ENCODE assay signal across 14 cellular contexts in genomic region chr3:127121221-127121647, GRCh38.
DNase-seq lines count a peak whose midpoint lies in the region; ATAC-seq and TF ChIP-seq lines count a peak whose summit lies in the region.
"Had no signal": no experiment of that assay in that cellular context is flagged by ENCODE, and none has a peak within 500 bp of the region (broad histone marks: within the 10 kb centered on the region; RNA-seq: fewer than 3 reads in every experiment).

No MANE protein-coding gene starts in this region.

- H3K4me2 ChIP-seq in OCI-LY7 (ENCODE audit: low read length) = no peak overlapping the region
- H3K4me2 ChIP-seq: GM23338 had no signal

- H3K36me3 ChIP-seq in thoracic aorta = no peaks in the 10 kb centered on the region
- no peaks in the 10 kb centered on the region for H3K36me3 ChIP-seq in OCI-LY7 (ENCODE audit: insufficient read depth, low read length)

- no peak overlapping the region for H2AFZ ChIP-seq in OCI-LY7 (ENCODE audit: low read length)
- H2AFZ ChIP-seq: GM23338 had no signal

- no peaks in the 10 kb centered on the region for H3K9me2 ChIP-seq in OCI-LY7 (ENCODE audit: insufficient read depth, low read length)

- no peak overlapping the region for H3K27ac ChIP-seq in thoracic aorta
- H3K27ac ChIP-seq in OCI-LY7 (ENCODE audit: low read depth, low read length, poor library complexity, severe bottlenecking) = no peak overlapping the region

- H3K27me3 Mint-ChIP-seq in osteocyte (ENCODE audit: unreplicated experiment) = peaks cover 28% of the 10 kb centered on the region

- TF ChIP-seq CTCF in thoracic aorta (IDR thresholded peaks at IDR 0.05) (no peak), osteocyte (IDR thresholded peaks at IDR 0.05) (no peak), OCI-LY7 (conservative IDR thresholded peaks at IDR 0.05; ENCODE audit: low read length) (no peak)

- H3K4me1 ChIP-seq in thoracic aorta (ENCODE audit: control insufficient read depth in 1 of 2, low read depth in 2 of 2) = peaks cover 3 to 26% of the 10 kb centered on the region in 2 donors
- no peaks in the 10 kb centered on the region for H3K4me1 ChIP-seq in OCI-LY7 (ENCODE audit: insufficient read depth, low read length, poor library complexity, severe bottlenecking)

- H3K4me3 ChIP-seq in thoracic aorta (peak overlapping the region; percentile 16), OCI-LY7 (ENCODE audit: low read depth, low read length, poor library complexity, severe bottlenecking) (no peak overlapping the region)
- H3K4me3 ChIP-seq: GM23338 had no signal

- no TSS peak for BruUV-seq in OCI-LY7 (replicated peaks; lab: Mats Ljungman, UMichigan)

- intact Hi-C loops in cardiac septum (cut with DNase I) = no loop called here
- intact Hi-C loops in left cardiac atrium (cut with DNase I) = no loop called here
- intact Hi-C loops in OCI-LY7 (cut with micrococcal nuclease; ENCODE audit: unreplicated experiment) = no loop called here

- no peak overlapping the region for H3K27ac Mint-ChIP-seq in osteocyte (ENCODE audit: unreplicated experiment)
- H3K27ac Mint-ChIP-seq: B cell; CD4-positive, alpha-beta T cell; GM23338; H9 had no signal

- peak; percentile 65 for DNase-seq in cardiac septum (ENCODE audit: low spot score)
- DNase-seq in left cardiac atrium = no peak
- peak; percentile 50 for DNase-seq in islet precursor cell
- DNase-seq in thoracic aorta (ENCODE audit: low spot score) = no peak
- DNase-seq in osteocyte (ENCODE audit: extremely low spot score, unreplicated experiment) = no peak
- DNase-seq in NCI-H2081 treated with DMSO at 0.1 percent for 48 hours (lab: John Stamatoyannopoulos, UW) = no peak
- DNase-seq in OCI-LY7 (ENCODE audit: low spot score) = no peak
- DNase-seq: C1 segment of cervical spinal cord; Calu3; CD4-positive, alpha-beta T cell; DMS 273 treated with DMSO at 0.1 percent for 48 hours; H9 had no signal

- no peaks in the 10 kb centered on the region for H3K36me3 Mint-ChIP-seq in osteocyte (ENCODE audit: unreplicated experiment)

- H3K9me3 ChIP-seq in thoracic aorta (no peaks in the 10 kb centered on the region), OCI-LY7 (ENCODE audit: low read length) (no peaks in the 10 kb centered on the region)

- no peaks in the 10 kb centered on the region for H3K9me3 Mint-ChIP-seq in osteocyte (ENCODE audit: unreplicated experiment)
- H3K9me3 Mint-ChIP-seq: CD4-positive, alpha-beta T cell; GM23338; H9 had no signal

- POLR2A ChIA-PET in OCI-LY7 (lab: Charles Lee) = no interaction called here

- H3K79me2 ChIP-seq in OCI-LY7 (ENCODE audit: insufficient read depth, low read depth, low read length) = no peaks in the 10 kb centered on the region

- H4K20me1 ChIP-seq in OCI-LY7 (ENCODE audit: insufficient read depth, low read length) = no peaks in the 10 kb centered on the region

- CTCF ChIA-PET in OCI-LY7 (lab: Charles Lee; ENCODE audit: unreplicated experiment) = no interaction called here

- no peak overlapping the region for H3K4me3 Mint-ChIP-seq in osteocyte (ENCODE audit: unreplicated experiment)
- H3K4me3 Mint-ChIP-seq: B cell; CD4-positive, alpha-beta T cell; GM23338; H9 had no signal

- H3K27me3 ChIP-seq in thoracic aorta (replicated peaks; ENCODE audit: insufficient read depth) = no peaks in the 10 kb centered on the region

- ATAC-seq in left cardiac atrium (no peak), thoracic aorta (ENCODE audit: insufficient number of reproducible peaks, low FRiP score, low read depth) (no peak)
- ATAC-seq: GM23338 had no signal

- H3K4me1 Mint-ChIP-seq in osteocyte (ENCODE audit: unreplicated experiment) = no peaks in the 10 kb centered on the region
- H3K4me1 Mint-ChIP-seq: B cell had no signal

Comparison
In these comparisons a context has a peak if more than half of its experiments do, and no peak if none do; other contexts are left out.
1. DNase-seq: peak in cardiac septum (single experiment) and islet precursor cell (single experiment); none in left cardiac atrium (single experiment), thoracic aorta (single experiment), osteocyte (single experiment), NCI-H2081 treated with DMSO at 0.1 percent for 48 hours (single experiment) and OCI-LY7 (single experiment).